Comparison of ENCODE assay signal across 2 cellular contexts in the genomic region with DNA sequence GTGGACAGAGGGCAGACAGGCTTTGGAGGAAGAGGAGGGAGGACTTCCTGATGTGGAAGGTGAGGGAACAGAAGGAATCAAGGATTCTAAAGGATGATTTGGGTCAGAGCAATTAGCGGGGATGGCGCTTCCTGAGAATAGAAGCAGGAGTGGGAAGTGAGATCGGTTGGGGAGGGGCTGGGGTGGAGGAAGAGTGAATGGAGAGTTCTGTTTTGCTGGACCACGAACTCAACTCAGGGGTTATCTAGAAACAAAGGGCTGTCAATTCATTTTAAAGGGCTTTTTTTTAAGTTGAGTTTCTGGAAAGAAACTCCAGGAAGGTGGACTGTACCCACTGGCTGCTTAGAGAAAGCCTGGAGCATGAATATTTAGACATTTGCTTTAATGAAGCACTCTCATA.
A peak's percentile ranks its signal among the peaks of the same experiment; 100 is the strongest.
TF ChIP-seq lines count a peak whose summit lies in the region.

No MANE protein-coding gene starts in this region.

TF ChIP-seq in HepG2, 621 proteins besides CTCF, POLR2A, EP300 and RAD21 (continued from another document):
- TF ChIP-seq, protein P1, sequence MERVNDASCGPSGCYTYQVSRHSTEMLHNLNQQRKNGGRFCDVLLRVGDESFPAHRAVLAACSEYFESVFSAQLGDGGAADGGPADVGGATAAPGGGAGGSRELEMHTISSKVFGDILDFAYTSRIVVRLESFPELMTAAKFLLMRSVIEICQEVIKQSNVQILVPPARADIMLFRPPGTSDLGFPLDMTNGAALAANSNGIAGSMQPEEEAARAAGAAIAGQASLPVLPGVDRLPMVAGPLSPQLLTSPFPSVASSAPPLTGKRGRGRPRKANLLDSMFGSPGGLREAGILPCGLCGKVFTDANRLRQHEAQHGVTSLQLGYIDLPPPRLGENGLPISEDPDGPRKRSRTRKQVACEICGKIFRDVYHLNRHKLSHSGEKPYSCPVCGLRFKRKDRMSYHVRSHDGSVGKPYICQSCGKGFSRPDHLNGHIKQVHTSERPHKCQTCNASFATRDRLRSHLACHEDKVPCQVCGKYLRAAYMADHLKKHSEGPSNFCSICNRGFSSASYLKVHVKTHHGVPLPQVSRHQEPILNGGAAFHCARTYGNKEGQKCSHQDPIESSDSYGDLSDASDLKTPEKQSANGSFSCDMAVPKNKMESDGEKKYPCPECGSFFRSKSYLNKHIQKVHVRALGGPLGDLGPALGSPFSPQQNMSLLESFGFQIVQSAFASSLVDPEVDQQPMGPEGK (CRISPR knock-in tag; IDR thresholded peaks at IDR 0.05): no peak
- TF ChIP-seq RNF2 (conservative IDR thresholded peaks at IDR 0.05; ENCODE audit: low read depth): no peak
- TF ChIP-seq ZNF468 (CRISPR knock-in tag; IDR thresholded peaks at IDR 0.05): no peak
- TF ChIP-seq MZF1 (CRISPR knock-in tag; IDR thresholded peaks at IDR 0.05; ENCODE audit: borderline replicate concordance): no peak
- TF ChIP-seq ZNF263 (CRISPR knock-in tag; IDR thresholded peaks at IDR 0.05): peak; percentile 51; the same call in 1 of the 2 replicates

TF ChIP-seq in liver, 16 proteins besides CTCF, POLR2A, EP300 and RAD21 (continued from another document):
- TF ChIP-seq, protein P2, sequence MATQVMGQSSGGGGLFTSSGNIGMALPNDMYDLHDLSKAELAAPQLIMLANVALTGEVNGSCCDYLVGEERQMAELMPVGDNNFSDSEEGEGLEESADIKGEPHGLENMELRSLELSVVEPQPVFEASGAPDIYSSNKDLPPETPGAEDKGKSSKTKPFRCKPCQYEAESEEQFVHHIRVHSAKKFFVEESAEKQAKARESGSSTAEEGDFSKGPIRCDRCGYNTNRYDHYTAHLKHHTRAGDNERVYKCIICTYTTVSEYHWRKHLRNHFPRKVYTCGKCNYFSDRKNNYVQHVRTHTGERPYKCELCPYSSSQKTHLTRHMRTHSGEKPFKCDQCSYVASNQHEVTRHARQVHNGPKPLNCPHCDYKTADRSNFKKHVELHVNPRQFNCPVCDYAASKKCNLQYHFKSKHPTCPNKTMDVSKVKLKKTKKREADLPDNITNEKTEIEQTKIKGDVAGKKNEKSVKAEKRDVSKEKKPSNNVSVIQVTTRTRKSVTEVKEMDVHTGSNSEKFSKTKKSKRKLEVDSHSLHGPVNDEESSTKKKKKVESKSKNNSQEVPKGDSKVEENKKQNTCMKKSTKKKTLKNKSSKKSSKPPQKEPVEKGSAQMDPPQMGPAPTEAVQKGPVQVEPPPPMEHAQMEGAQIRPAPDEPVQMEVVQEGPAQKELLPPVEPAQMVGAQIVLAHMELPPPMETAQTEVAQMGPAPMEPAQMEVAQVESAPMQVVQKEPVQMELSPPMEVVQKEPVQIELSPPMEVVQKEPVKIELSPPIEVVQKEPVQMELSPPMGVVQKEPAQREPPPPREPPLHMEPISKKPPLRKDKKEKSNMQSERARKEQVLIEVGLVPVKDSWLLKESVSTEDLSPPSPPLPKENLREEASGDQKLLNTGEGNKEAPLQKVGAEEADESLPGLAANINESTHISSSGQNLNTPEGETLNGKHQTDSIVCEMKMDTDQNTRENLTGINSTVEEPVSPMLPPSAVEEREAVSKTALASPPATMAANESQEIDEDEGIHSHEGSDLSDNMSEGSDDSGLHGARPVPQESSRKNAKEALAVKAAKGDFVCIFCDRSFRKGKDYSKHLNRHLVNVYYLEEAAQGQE (IDR thresholded peaks at IDR 0.05): no peak
- TF ChIP-seq JUND (IDR thresholded peaks at IDR 0.05): no peak
- no peak for TF ChIP-seq GABPA (IDR thresholded peaks at IDR 0.05 in 1 of 2, conservative IDR thresholded peaks at IDR 0.05 in 1 of 2)
- TF ChIP-seq, protein P3, sequence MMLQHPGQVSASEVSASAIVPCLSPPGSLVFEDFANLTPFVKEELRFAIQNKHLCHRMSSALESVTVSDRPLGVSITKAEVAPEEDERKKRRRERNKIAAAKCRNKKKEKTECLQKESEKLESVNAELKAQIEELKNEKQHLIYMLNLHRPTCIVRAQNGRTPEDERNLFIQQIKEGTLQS (IDR thresholded peaks at IDR 0.05): no peak
- TF ChIP-seq TAF1 (conservative IDR thresholded peaks at IDR 0.05): no peak
- no peak for TF ChIP-seq RXRA (IDR thresholded peaks at IDR 0.05)
- TF ChIP-seq YY1 (IDR thresholded peaks at IDR 0.05): no peak
